ENCODE assay signal across 13 cellular contexts in the genomic region with DNA sequence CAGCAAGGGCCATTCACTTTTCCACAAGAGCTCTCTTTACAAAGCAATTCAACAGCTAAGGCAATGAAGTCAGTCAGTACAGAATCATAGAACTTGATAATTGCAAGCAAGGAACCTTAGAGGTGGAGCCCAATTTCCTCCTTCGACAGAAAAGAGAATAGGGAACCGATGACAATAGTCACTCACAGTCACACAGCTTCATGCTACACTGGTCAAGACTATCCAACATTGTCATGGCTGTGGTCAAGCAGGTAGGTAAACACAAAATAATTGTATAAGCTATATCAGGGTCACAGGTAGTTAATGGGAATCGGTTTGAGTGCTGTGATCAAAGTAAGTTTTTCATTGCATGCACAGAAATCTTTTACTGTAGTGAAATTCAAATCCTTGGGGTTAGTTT.
DNase-seq lines count a peak whose midpoint lies in the region; ATAC-seq, FAIRE-seq and TF ChIP-seq lines count a peak whose summit lies in the region.
"Had no signal": no experiment of that assay in that cellular context is flagged by ENCODE, and none has a peak within 500 bp of the region (broad histone marks: within the 10 kb centered on the region; RNA-seq: fewer than 3 reads in every experiment).

No MANE protein-coding gene starts in this region.

- no peaks in the 10 kb centered on the region for H3K27me3 Mint-ChIP-seq in activated CD4-positive, alpha-beta memory T cell treated with anti-CD3 and anti-CD28 coated beads, Interleukin-2, amount 10 ng/mL, durations not matched to agents 7 days and 5 days
- H3K27me3 Mint-ChIP-seq: type B pancreatic cell had no signal

- peaks cover 24% of the 10 kb centered on the region for H3K36me3 Mint-ChIP-seq in activated CD4-positive, alpha-beta memory T cell treated with anti-CD3 and anti-CD28 coated beads, Interleukin-2, amount 10 ng/mL, durations not matched to agents 7 days and 5 days (ENCODE audit: low read depth)
- H3K36me3 Mint-ChIP-seq: CD4-positive, CD25-positive, alpha-beta regulatory T cell had no signal

- H3K27ac Mint-ChIP-seq in activated CD4-positive, alpha-beta memory T cell treated with anti-CD3 and anti-CD28 coated beads, Interleukin-2, amount 10 ng/mL, durations not matched to agents 7 days and 5 days = no peak overlapping the region
- H3K27ac Mint-ChIP-seq: CD4-positive, CD25-positive, alpha-beta regulatory T cell; type B pancreatic cell had no signal

- H3K4me1 Mint-ChIP-seq in activated CD4-positive, alpha-beta memory T cell treated with anti-CD3 and anti-CD28 coated beads, Interleukin-2, amount 10 ng/mL, durations not matched to agents 7 days and 5 days = peaks cover 14% of the 10 kb centered on the region

- CTCF ChIA-PET in activated CD4-positive, alpha-beta memory T cell treated with anti-CD3 and anti-CD28 coated beads, Interleukin-2, amount 10 ng/mL, durations not matched to agents 7 days and 5 days (lab: Charles Lee) = no interaction called here

- TF ChIP-seq CTCF in kidney (IDR thresholded peaks at IDR 0.05; ENCODE audit: borderline replicate concordance, extremely low read depth, insufficient read depth) = no peak

- intact Hi-C loops in kidney (cut with DNase I) = no loop called here

- H3K4me3 ChIP-seq in kidney (ENCODE audit: low read length in 2 of 2) = no peak overlapping the region
- H3K4me3 ChIP-seq: lung had no signal

- no peak overlapping the region for H3K9ac ChIP-seq in kidney (ENCODE audit: low read length in 2 of 2)

- peak; percentile 70 for ATAC-seq in GM19328 (IDR thresholded peaks at IDR 0.05; ENCODE audit: unreplicated experiment)
- ATAC-seq in HG02981 (IDR thresholded peaks at IDR 0.05; ENCODE audit: unreplicated experiment) = peak; percentile 95

- no peak for FAIRE-seq in kidney (lab: Jason Lieb, UNC)
- FAIRE-seq: H54 had no signal

- no peaks in the 10 kb centered on the region for H3K9me3 Mint-ChIP-seq in activated CD4-positive, alpha-beta memory T cell treated with anti-CD3 and anti-CD28 coated beads, Interleukin-2, amount 10 ng/mL, durations not matched to agents 7 days and 5 days
- H3K9me3 Mint-ChIP-seq: type B pancreatic cell had no signal

- H3K36me3 ChIP-seq in kidney (ENCODE audit: control insufficient read depth in 1 of 2, insufficient read depth in 2 of 2, low read length in 2 of 2) = no peaks in the 10 kb centered on the region

- POLR2A ChIA-PET in activated CD4-positive, alpha-beta memory T cell treated with anti-CD3 and anti-CD28 coated beads, Interleukin-2, amount 10 ng/mL, durations not matched to agents 7 days and 5 days (lab: Charles Lee) = no interaction called here

- DNase-seq in DMS53 treated with DMSO at 0.1 percent for 48 hours (lab: John Stamatoyannopoulos, UW; ENCODE audit: unreplicated experiment) (peak; percentile 10), OCI-M1 (lab: John Stamatoyannopoulos, UW) (peak; percentile 20), Kasumi-1 (lab: John Stamatoyannopoulos, UW) (no peak), kidney (no peak), NCI-H446 treated with DMSO at 0.1 percent for 48 hours (lab: John Stamatoyannopoulos, UW) (no peak)
- DNase-seq in activated CD4-positive, alpha-beta memory T cell treated with anti-CD3 and anti-CD28 coated beads, Interleukin-2, amount 10 ng/mL, durations not matched to agents 7 days and 5 days = no peak
- DNase-seq: activated effector memory CD4-positive, alpha-beta T cell treated with Interleukin-2 at 50 U/mL for 16 hours; CD4-positive, CD25-positive, alpha-beta regulatory T cell had no signal

- no peak overlapping the region for H3K4me3 Mint-ChIP-seq in activated CD4-positive, alpha-beta memory T cell treated with anti-CD3 and anti-CD28 coated beads, Interleukin-2, amount 10 ng/mL, durations not matched to agents 7 days and 5 days
- H3K4me3 Mint-ChIP-seq: CD4-positive, CD25-positive, alpha-beta regulatory T cell; type B pancreatic cell had no signal

- H3K9me3 ChIP-seq in kidney (ENCODE audit: control insufficient read depth in 1 of 2, low read length in 2 of 2) = no peaks in the 10 kb centered on the region

- peaks cover 0 to 5% of the 10 kb centered on the region in 2 donors for H3K4me1 ChIP-seq in kidney (ENCODE audit: control insufficient read depth in 1 of 2, insufficient read depth in 1 of 2, low read depth in 1 of 2, low read length in 2 of 2)

- no peak overlapping the region for H3K27ac ChIP-seq in kidney (ENCODE audit: low read depth in 2 of 2, low read length in 2 of 2)

Comparison
In these comparisons a context has a peak if more than half of its experiments do, and no peak if none do; other contexts are left out.
1. DNase-seq: peak in DMS53 treated with DMSO at 0.1 percent for 48 hours (single experiment) and OCI-M1 (single experiment); none in Kasumi-1 (0 of 2), kidney (single experiment), activated CD4-positive, alpha-beta memory T cell treated with anti-CD3 and anti-CD28 coated beads, Interleukin-2, amount 10 ng/mL, durations not matched to agents 7 days and 5 days (single experiment) and NCI-H446 treated with DMSO at 0.1 percent for 48 hours (single experiment).